Comparison of ENCODE assay signal across 13 cellular contexts in the genomic region with DNA sequence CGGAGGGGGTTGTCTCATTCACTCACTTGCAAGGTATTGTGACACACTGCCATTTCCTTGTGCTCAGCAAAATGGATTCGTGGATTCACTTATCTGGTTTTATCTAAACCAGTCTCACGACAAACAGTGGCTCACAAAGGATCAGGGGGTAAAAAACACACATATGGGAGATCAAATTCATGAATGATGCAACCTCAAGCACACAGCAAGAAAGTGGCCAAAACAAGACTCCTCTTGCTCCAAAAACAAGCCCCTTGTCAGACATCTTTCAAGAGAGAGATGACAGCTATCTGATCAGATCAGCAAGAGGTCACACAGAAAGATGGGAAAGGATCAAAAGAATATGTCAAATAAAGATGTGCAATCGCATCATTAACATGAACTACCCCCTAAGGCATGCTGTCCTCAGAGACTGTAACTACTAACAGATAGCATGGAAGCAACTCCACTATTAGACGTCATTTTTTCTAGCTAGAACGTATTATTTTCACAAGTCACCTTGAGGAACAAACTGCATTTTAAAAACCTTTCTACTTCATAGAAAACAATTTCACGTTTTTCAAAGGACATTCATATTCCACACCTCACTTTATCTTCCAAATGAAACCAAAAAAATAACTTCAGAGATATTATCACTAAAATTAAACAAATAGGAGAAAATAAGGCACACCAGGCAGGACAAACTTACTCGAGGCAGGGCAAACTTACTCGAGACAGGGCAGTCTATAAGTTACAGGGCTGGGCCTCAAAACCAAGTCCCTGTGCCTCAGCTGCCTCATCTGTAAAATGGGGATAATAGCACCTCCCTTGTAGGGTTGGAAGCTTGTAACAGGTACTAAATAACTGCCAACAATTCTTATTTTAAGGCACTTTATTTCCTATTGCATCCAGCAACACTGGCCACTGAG.
DNase-seq lines count a peak whose midpoint lies in the region; ATAC-seq and TF ChIP-seq lines count a peak whose summit lies in the region.
"Had no signal": no experiment of that assay in that cellular context is flagged by ENCODE, and none has a peak within 500 bp of the region (broad histone marks: within the 10 kb centered on the region; RNA-seq: fewer than 3 reads in every experiment).

No MANE protein-coding gene starts in this region.

- H3K4me1 Mint-ChIP-seq in activated naive CD4-positive, alpha-beta T cell treated with anti-CD3 and anti-CD28 coated beads, Interleukin-2, amount 10 ng/mL, durations not matched to agents 7 days and 5 days, result peaks cover 38% of the 10 kb centered on the region
- peaks cover 14% of the 10 kb centered on the region for H3K4me1 Mint-ChIP-seq in activated naive CD4-positive, alpha-beta T cell treated with anti-CD3 and anti-CD28 coated beads for 36 hours (ENCODE audit: low read depth)
- peaks cover 47% of the 10 kb centered on the region for H3K4me1 Mint-ChIP-seq in activated naive CD8-positive, alpha-beta T cell (ENCODE audit: low read depth)

- peak overlapping the region; percentile 33 for H3K27ac Mint-ChIP-seq in activated naive CD4-positive, alpha-beta T cell treated with anti-CD3 and anti-CD28 coated beads, Interleukin-2, amount 10 ng/mL, durations not matched to agents 7 days and 5 days
- no peak overlapping the region for H3K27ac Mint-ChIP-seq in activated naive CD4-positive, alpha-beta T cell treated with anti-CD3 and anti-CD28 coated beads for 36 hours
- peak overlapping the region; percentile 74 for H3K27ac Mint-ChIP-seq in activated naive CD8-positive, alpha-beta T cell

- CTCF ChIA-PET in activated naive CD4-positive, alpha-beta T cell treated with anti-CD3 and anti-CD28 coated beads, Interleukin-2, amount 10 ng/mL, durations not matched to agents 7 days and 5 days (lab: Charles Lee), result no interaction called here
- CTCF ChIA-PET in activated naive CD4-positive, alpha-beta T cell treated with anti-CD3 and anti-CD28 coated beads for 36 hours (lab: Charles Lee), result interaction anchor here (0.8 kb wide), 1 partner anchor 48 kb away, joined by 4 read pairs; no protein-coding TSS in a partner anchor
- CTCF ChIA-PET in OCI-LY7 (lab: Charles Lee; ENCODE audit: unreplicated experiment), result no interaction called here

- no peaks in the 10 kb centered on the region for H3K9me2 ChIP-seq in OCI-LY7 (ENCODE audit: insufficient read depth, low read length)

- H3K36me3 ChIP-seq in upper lobe of right lung, result no peaks in the 10 kb centered on the region
- H3K36me3 ChIP-seq in body of pancreas (replicated peaks in 1 of 2; ENCODE audit: insufficient read depth in 1 of 2, low read depth in 2 of 2), result no peaks in the 10 kb centered on the region
- 0 out of 2 replicates have a peak, but pooled peaks cover 5% of the 10 kb centered on the region for H3K36me3 ChIP-seq in OCI-LY7 (ENCODE audit: insufficient read depth, low read length)
- H3K36me3 ChIP-seq: colonic mucosa, MG63 had no signal

- no peak overlapping the region for H3K4me3 Mint-ChIP-seq in activated naive CD4-positive, alpha-beta T cell treated with anti-CD3 and anti-CD28 coated beads, Interleukin-2, amount 10 ng/mL, durations not matched to agents 7 days and 5 days
- no peak overlapping the region for H3K4me3 Mint-ChIP-seq in activated naive CD4-positive, alpha-beta T cell treated with anti-CD3 and anti-CD28 coated beads for 36 hours
- no peak overlapping the region for H3K4me3 Mint-ChIP-seq in activated naive CD8-positive, alpha-beta T cell

- H3K36me3 Mint-ChIP-seq in activated naive CD4-positive, alpha-beta T cell treated with anti-CD3 and anti-CD28 coated beads, Interleukin-2, amount 10 ng/mL, durations not matched to agents 7 days and 5 days, result peaks cover 57% of the 10 kb centered on the region
- H3K36me3 Mint-ChIP-seq in activated naive CD4-positive, alpha-beta T cell treated with anti-CD3 and anti-CD28 coated beads for 36 hours (ENCODE audit: low read depth), result peaks cover 4% of the 10 kb centered on the region
- H3K36me3 Mint-ChIP-seq in activated naive CD8-positive, alpha-beta T cell, result peaks cover 17% of the 10 kb centered on the region

- no peaks in the 10 kb centered on the region for H3K9me3 ChIP-seq in upper lobe of right lung
- H3K9me3 ChIP-seq in body of pancreas, result no peaks in the 10 kb centered on the region
- no peaks in the 10 kb centered on the region for H3K9me3 ChIP-seq in OCI-LY7 (ENCODE audit: low read length)
- H3K9me3 ChIP-seq: colonic mucosa, MG63, psoas muscle had no signal

- no peak for DNase-seq in activated naive CD4-positive, alpha-beta T cell treated with anti-CD3 and anti-CD28 coated beads, Interleukin-2, amount 10 ng/mL, durations not matched to agents 7 days and 5 days
- no peak for DNase-seq in activated naive CD4-positive, alpha-beta T cell treated with anti-CD3 and anti-CD28 coated beads for 36 hours
- DNase-seq in fibroblast of the conjunctiva (ENCODE audit: low read depth) (peak; percentile 47), upper lobe of right lung (no peak), body of pancreas (no peak), OCI-LY7 (ENCODE audit: low spot score) (no peak)
- DNase-seq: colonic mucosa, MG63, psoas muscle, T-cell had no signal

- intact Hi-C loops in activated naive CD4-positive, alpha-beta T cell treated with anti-CD3 and anti-CD28 coated beads for 36 hours (cut with micrococcal nuclease), result no loop called here
- intact Hi-C loops in upper lobe of right lung (cut with DNase I) (no loop called here), body of pancreas (cut with DNase I) (no loop called here), OCI-LY7 (cut with micrococcal nuclease; ENCODE audit: unreplicated experiment) (no loop called here)

- H3K9me3 Mint-ChIP-seq in activated naive CD4-positive, alpha-beta T cell treated with anti-CD3 and anti-CD28 coated beads, Interleukin-2, amount 10 ng/mL, durations not matched to agents 7 days and 5 days, result no peaks in the 10 kb centered on the region
- H3K9me3 Mint-ChIP-seq in activated naive CD4-positive, alpha-beta T cell treated with anti-CD3 and anti-CD28 coated beads for 36 hours, result no peaks in the 10 kb centered on the region
- no peaks in the 10 kb centered on the region for H3K9me3 Mint-ChIP-seq in activated naive CD8-positive, alpha-beta T cell (ENCODE audit: low read depth)
- H3K9me3 Mint-ChIP-seq: activated naive CD4-positive, alpha-beta T cell treated with anti-CD3 and anti-CD28 coated beads, Interleukin-2, amount 50 U/mL, for 72 hours; T-cell had no signal

- no peaks in the 10 kb centered on the region for H3K79me2 ChIP-seq in OCI-LY7 (ENCODE audit: insufficient read depth, low read depth, low read length)

- ATAC-seq in upper lobe of right lung, result no peak
- ATAC-seq in body of pancreas, result no peak
- ATAC-seq: T-cell had no signal

- H2AFZ ChIP-seq in OCI-LY7 (ENCODE audit: low read length), result no peak overlapping the region

- H3K27me3 Mint-ChIP-seq in activated naive CD4-positive, alpha-beta T cell treated with anti-CD3 and anti-CD28 coated beads, Interleukin-2, amount 10 ng/mL, durations not matched to agents 7 days and 5 days, result peaks cover under 1% of the 10 kb centered on the region
- no peaks in the 10 kb centered on the region for H3K27me3 Mint-ChIP-seq in activated naive CD4-positive, alpha-beta T cell treated with anti-CD3 and anti-CD28 coated beads for 36 hours (ENCODE audit: low read depth)
- H3K27me3 Mint-ChIP-seq in activated naive CD8-positive, alpha-beta T cell, result no peaks in the 10 kb centered on the region
- H3K27me3 Mint-ChIP-seq: T-cell had no signal

- no TSS peak for BruUV-seq in OCI-LY7 (replicated peaks; lab: Mats Ljungman, UMichigan)

- TF ChIP-seq POLR2A in body of pancreas (IDR thresholded peaks at IDR 0.05), result no peak

- H3K4me2 ChIP-seq in OCI-LY7 (ENCODE audit: low read length), result no peak overlapping the region

- TF ChIP-seq CTCF in upper lobe of right lung (IDR thresholded peaks at IDR 0.05), result no peak
- no peak for TF ChIP-seq CTCF in body of pancreas (IDR thresholded peaks at IDR 0.05)
- TF ChIP-seq CTCF in OCI-LY7 (conservative IDR thresholded peaks at IDR 0.05; ENCODE audit: low read length), result no peak

- WGBS in body of pancreas, 2 donors, result 64 to 71% methylated on average over 9 of the region's 9 CpGs

- H3K4me1 ChIP-seq in upper lobe of right lung, result peaks cover 9% of the 10 kb centered on the region
- H3K4me1 ChIP-seq in body of pancreas, result no peaks in the 10 kb centered on the region
- H3K4me1 ChIP-seq in OCI-LY7 (ENCODE audit: insufficient read depth, low read length, poor library complexity, severe bottlenecking), result no peaks in the 10 kb centered on the region
- H3K4me1 ChIP-seq: colonic mucosa had no signal

- no peaks in the 10 kb centered on the region for H4K20me1 ChIP-seq in OCI-LY7 (ENCODE audit: insufficient read depth, low read length)

- POLR2A ChIA-PET in OCI-LY7 (lab: Charles Lee), result interaction anchor here (1.0 kb wide), 1 partner anchor 12 kb away, joined by 3 read pairs; no protein-coding TSS in a partner anchor

- no peak overlapping the region for H3K4me3 ChIP-seq in upper lobe of right lung
- no peak overlapping the region for H3K4me3 ChIP-seq in body of pancreas
- H3K4me3 ChIP-seq in OCI-LY7 (ENCODE audit: low read depth, low read length, poor library complexity, severe bottlenecking), result no peak overlapping the region
- H3K4me3 ChIP-seq: colonic mucosa, MG63, psoas muscle had no signal

- H3K27me3 ChIP-seq in upper lobe of right lung, result no peaks in the 10 kb centered on the region
- H3K27me3 ChIP-seq in body of pancreas, result no peaks in the 10 kb centered on the region
- H3K27me3 ChIP-seq: colonic mucosa had no signal

- H3K27ac ChIP-seq in temporal lobe (ENCODE audit: low read depth, low read length), result peak overlapping the region; percentile 19
- no peak overlapping the region for H3K27ac ChIP-seq in upper lobe of right lung
- H3K27ac ChIP-seq in body of pancreas, result no peak overlapping the region
- no peak overlapping the region for H3K27ac ChIP-seq in OCI-LY7 (ENCODE audit: low read depth, low read length, poor library complexity, severe bottlenecking)
- H3K27ac ChIP-seq: colonic mucosa, psoas muscle had no signal
